In genomic region chr1:39412079-39412478, GRCh38 we compare ENCODE assay signal across 15 cellular contexts.
DNase-seq lines count a peak whose midpoint lies in the region; ATAC-seq and TF ChIP-seq lines count a peak whose summit lies in the region.
"Had no signal": no experiment of that assay in that cellular context is flagged by ENCODE, and none has a peak within 500 bp of the region (broad histone marks: within the 10 kb centered on the region; RNA-seq: fewer than 3 reads in every experiment).

No MANE protein-coding gene starts in this region.

- H3K36me3 Mint-ChIP-seq in natural killer cell treated with Interleukin-12 subunit alpha and Interleukin-12 subunit beta and Interleukin-15 and Interleukin-18, amount 100 ng/mL, for 72 hours = no peaks in the 10 kb centered on the region
- no peaks in the 10 kb centered on the region for H3K36me3 Mint-ChIP-seq in natural killer cell

- no peak overlapping the region for H3K4me3 Mint-ChIP-seq in natural killer cell treated with Interleukin-12 subunit alpha and Interleukin-12 subunit beta and Interleukin-15 and Interleukin-18, amount 100 ng/mL, for 72 hours
- H3K4me3 Mint-ChIP-seq in natural killer cell = no peak overlapping the region
- H3K4me3 Mint-ChIP-seq: activated CD4-positive, alpha-beta T cell treated with anti-CD3 and anti-CD28 coated beads for 36 hours; activated naive CD4-positive, alpha-beta T cell treated with anti-CD3 and anti-CD28 coated beads, Interleukin-2, amount 10 ng/mL, durations not matched to agents 7 days and 5 days; immature natural killer cell had no signal

- no peaks in the 10 kb centered on the region for H3K27me3 Mint-ChIP-seq in natural killer cell treated with Interleukin-12 subunit alpha and Interleukin-12 subunit beta and Interleukin-15 and Interleukin-18, amount 100 ng/mL, for 72 hours
- no peaks in the 10 kb centered on the region for H3K27me3 Mint-ChIP-seq in natural killer cell (ENCODE audit: low read depth in 2 of 2)
- H3K27me3 Mint-ChIP-seq: activated CD4-positive, alpha-beta T cell treated with anti-CD3 and anti-CD28 coated beads for 36 hours; activated naive CD4-positive, alpha-beta T cell treated with anti-CD3 and anti-CD28 coated beads, Interleukin-2, amount 10 ng/mL, durations not matched to agents 7 days and 5 days had no signal

- H3K9me3 ChIP-seq in muscle layer of colon (ENCODE audit: low read length) = no peaks in the 10 kb centered on the region
- no peaks in the 10 kb centered on the region for H3K9me3 ChIP-seq in uterus

- TF ChIP-seq POLR2A in uterus (IDR thresholded peaks at IDR 0.05) = no peak

- H3K4me3 ChIP-seq in choroid plexus epithelial cell (ENCODE audit: low read depth, low read length) (peak overlapping the region; percentile 76), muscle layer of colon (ENCODE audit: low read depth in 1 of 2, low read length in 2 of 2) (peak overlapping the region in 1 of 2 donors; percentile 68), uterus (no peak overlapping the region)
- H3K4me3 ChIP-seq: HAP-1, SK-N-MC had no signal

- intact Hi-C loops in natural killer cell (cut with micrococcal nuclease) = loop anchor here (10.0 kb wide), 2 partner anchors 217 to 307 kb away; no protein-coding TSS in a partner anchor
- intact Hi-C loops in uterus (cut with DNase I; ENCODE audit: low total_unique reads) = no loop called here

- DNase-seq in natural killer cell treated with Interleukin-12 subunit alpha and Interleukin-12 subunit beta and Interleukin-15 and Interleukin-18, amount 100 ng/mL, for 72 hours (ENCODE audit: low spot score) = no peak
- DNase-seq in natural killer cell = no peak
- no peak for DNase-seq in choroid plexus epithelial cell (ENCODE audit: low read depth)
- DNase-seq in uterus = no peak
- DNase-seq in putamen (ENCODE audit: low spot score) = no peak
- no peak for DNase-seq in COLO668 (lab: John Stamatoyannopoulos, UW; ENCODE audit: unreplicated experiment)
- DNase-seq: activated CD4-positive, alpha-beta T cell treated with anti-CD3 and anti-CD28 coated beads for 36 hours; activated naive CD4-positive, alpha-beta T cell treated with anti-CD3 and anti-CD28 coated beads, Interleukin-2, amount 10 ng/mL, durations not matched to agents 7 days and 5 days; effector CD8-positive, alpha-beta T cell; immature natural killer cell had no signal

- ATAC-seq in natural killer cell treated with Interleukin-12 subunit alpha and Interleukin-12 subunit beta and Interleukin-15 and Interleukin-18, amount 100 ng/mL, for 72 hours = no peak
- ATAC-seq in natural killer cell = no peak
- no peak for ATAC-seq in HG03439 (IDR thresholded peaks at IDR 0.05; ENCODE audit: unreplicated experiment)
- ATAC-seq: activated CD4-positive, alpha-beta T cell treated with anti-CD3 and anti-CD28 coated beads for 36 hours had no signal

- H3K27me3 ChIP-seq in muscle layer of colon (ENCODE audit: control insufficient read depth in 1 of 2, insufficient read depth in 2 of 2, low read length in 2 of 2) (no peaks in the 10 kb centered on the region), uterus (no peaks in the 10 kb centered on the region)

- no peaks in the 10 kb centered on the region for H3K36me3 ChIP-seq in muscle layer of colon (ENCODE audit: insufficient read depth, low read length)
- H3K36me3 ChIP-seq in uterus = no peaks in the 10 kb centered on the region
- H3K36me3 ChIP-seq: HAP-1 had no signal

- H3K27ac ChIP-seq in muscle layer of colon (ENCODE audit: low read depth, low read length) = no peak overlapping the region
- H3K27ac ChIP-seq in uterus = peak overlapping the region; percentile 33 to 67
- H3K27ac ChIP-seq: C4-2B, SK-N-MC had no signal

- H3K4me1 ChIP-seq in muscle layer of colon (ENCODE audit: insufficient read depth, low read length) (peaks cover 57% of the 10 kb centered on the region), uterus (peaks cover 19 to 28% of the 10 kb centered on the region in 2 donors)

- peak overlapping the region; percentile 4 for H3K9ac ChIP-seq in muscle layer of colon (ENCODE audit: low read length)

- H3K27ac Mint-ChIP-seq in natural killer cell treated with Interleukin-12 subunit alpha and Interleukin-12 subunit beta and Interleukin-15 and Interleukin-18, amount 100 ng/mL, for 72 hours = peak overlapping the region; percentile 35 to 51
- peak overlapping the region in 1 of 2 donors; percentile 61 for H3K27ac Mint-ChIP-seq in natural killer cell
- H3K27ac Mint-ChIP-seq: activated CD4-positive, alpha-beta T cell treated with anti-CD3 and anti-CD28 coated beads for 36 hours; activated naive CD4-positive, alpha-beta T cell treated with anti-CD3 and anti-CD28 coated beads, Interleukin-2, amount 10 ng/mL, durations not matched to agents 7 days and 5 days had no signal

- peaks cover 41 to 48% of the 10 kb centered on the region in 2 donors for H3K4me1 Mint-ChIP-seq in natural killer cell treated with Interleukin-12 subunit alpha and Interleukin-12 subunit beta and Interleukin-15 and Interleukin-18, amount 100 ng/mL, for 72 hours (ENCODE audit: low read depth in 2 of 2)
- peaks cover 57 to 67% of the 10 kb centered on the region in 2 donors for H3K4me1 Mint-ChIP-seq in natural killer cell

- H3K9me3 Mint-ChIP-seq in natural killer cell treated with Interleukin-12 subunit alpha and Interleukin-12 subunit beta and Interleukin-15 and Interleukin-18, amount 100 ng/mL, for 72 hours = no peaks in the 10 kb centered on the region
- no peaks in the 10 kb centered on the region for H3K9me3 Mint-ChIP-seq in natural killer cell
- H3K9me3 Mint-ChIP-seq: activated naive CD4-positive, alpha-beta T cell treated with anti-CD3 and anti-CD28 coated beads, Interleukin-2, amount 10 ng/mL, durations not matched to agents 7 days and 5 days; immature natural killer cell had no signal

- TF ChIP-seq CTCF in natural killer cell (IDR thresholded peaks at IDR 0.05) (no peak), choroid plexus epithelial cell (conservative IDR thresholded peaks at IDR 0.05; ENCODE audit: low read depth, low read length) (no peak), uterus (IDR thresholded peaks at IDR 0.05) (no peak)
